ENCODE assay signal across 1 cellular context in the genomic region with DNA sequence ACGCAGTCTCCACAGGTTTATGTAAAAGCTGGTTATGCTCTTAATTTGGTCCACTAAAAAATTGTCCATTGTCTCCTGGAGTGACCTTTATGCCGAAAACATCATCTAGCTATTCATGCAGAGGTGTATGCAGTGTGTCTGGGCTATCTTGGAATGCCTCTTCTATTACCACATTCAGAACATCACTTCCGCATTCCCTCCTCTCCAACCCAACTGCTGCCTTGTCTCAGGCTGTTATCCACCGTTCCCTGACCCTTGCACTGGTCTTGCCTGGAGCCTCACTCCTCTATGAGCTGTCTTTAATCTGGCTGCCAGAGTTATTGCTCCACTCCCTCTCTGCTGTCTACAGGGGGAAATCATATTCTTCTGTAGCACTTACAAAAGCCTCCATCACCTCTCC.
TF ChIP-seq lines count a peak whose summit lies in the region.

No MANE protein-coding gene starts in this region.

TF ChIP-seq in HepG2, 621 proteins besides CTCF, POLR2A, EP300 and RAD21 (continued from another document and continues in another):
- TF ChIP-seq, protein P1, sequence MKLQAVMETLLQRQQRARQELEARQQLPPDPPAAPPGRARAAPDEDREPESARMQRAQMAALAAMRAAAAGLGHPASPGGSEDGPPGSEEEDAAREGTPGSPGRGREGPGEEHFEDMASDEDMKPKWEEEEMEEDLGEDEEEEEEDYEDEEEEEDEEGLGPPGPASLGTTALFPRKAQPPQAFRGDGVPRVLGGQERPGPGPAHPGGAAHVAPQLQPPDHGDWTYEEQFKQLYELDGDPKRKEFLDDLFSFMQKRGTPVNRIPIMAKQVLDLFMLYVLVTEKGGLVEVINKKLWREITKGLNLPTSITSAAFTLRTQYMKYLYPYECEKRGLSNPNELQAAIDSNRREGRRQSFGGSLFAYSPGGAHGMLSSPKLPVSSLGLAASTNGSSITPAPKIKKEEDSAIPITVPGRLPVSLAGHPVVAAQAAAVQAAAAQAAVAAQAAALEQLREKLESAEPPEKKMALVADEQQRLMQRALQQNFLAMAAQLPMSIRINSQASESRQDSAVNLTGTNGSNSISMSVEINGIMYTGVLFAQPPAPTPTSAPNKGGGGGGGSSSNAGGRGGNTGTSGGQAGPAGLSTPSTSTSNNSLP (IDR thresholded peaks at IDR 0.05; ENCODE audit: low read depth, low read length): no peak
- TF ChIP-seq ZNF549 (CRISPR knock-in tag; IDR thresholded peaks at IDR 0.05) (no peak), CEBPG (CRISPR knock-in tag; IDR thresholded peaks at IDR 0.05) (peak; percentile 74), ZNF614 (CRISPR knock-in tag; IDR thresholded peaks at IDR 0.05; ENCODE audit: borderline replicate concordance) (peak; percentile 66; the same call in 1 of the 2 replicates), ZFP1 (CRISPR knock-in tag; IDR thresholded peaks at IDR 0.05) (no peak), STAG1 (CRISPR knock-in tag; IDR thresholded peaks at IDR 0.05) (peak; percentile 40; the same call in 1 of the 2 replicates), AKAP8 (CRISPR knock-in tag; IDR thresholded peaks at IDR 0.05) (no peak), SOX13 (IDR thresholded peaks at IDR 0.05) (0 out of 2 replicates have a peak, but pooled peaks have one; percentile 13), SOX13 (CRISPR knock-in tag; conservative IDR thresholded peaks at IDR 0.05 in 1 of 2, IDR thresholded peaks at IDR 0.05 in 1 of 2) (peak in 1 of 2 experiments; percentile 77; a peak in 2 of 4 replicates), ZNF547 (CRISPR knock-in tag; IDR thresholded peaks at IDR 0.05) (no peak), ZFP82 (CRISPR knock-in tag; IDR thresholded peaks at IDR 0.05; ENCODE audit: borderline replicate concordance) (no peak), BCL6 (CRISPR knock-in tag; IDR thresholded peaks at IDR 0.05) (peak; percentile 56; the same call in 1 of the 2 replicates), ZNF367 (CRISPR knock-in tag; IDR thresholded peaks at IDR 0.05; ENCODE audit: borderline replicate concordance) (no peak), MXI1 (IDR thresholded peaks at IDR 0.05; ENCODE audit: borderline replicate concordance, low read depth, low read length) (no peak), KDM6A (CRISPR knock-in tag; IDR thresholded peaks at IDR 0.05; ENCODE audit: low read depth) (no peak), ZMYM3 (CRISPR knock-in tag; IDR thresholded peaks at IDR 0.05) (no peak; the same call in 1 of the 2 replicates), ZNF678 (CRISPR knock-in tag; IDR thresholded peaks at IDR 0.05) (no peak), CHD2 (IDR thresholded peaks at IDR 0.05; ENCODE audit: low read depth, low read length) (no peak), RFXAP (CRISPR knock-in tag; IDR thresholded peaks at IDR 0.05; ENCODE audit: borderline replicate concordance) (no peak), ZNF749 (CRISPR knock-in tag; IDR thresholded peaks at IDR 0.05; ENCODE audit: borderline replicate concordance) (no peak), KDM3A (CRISPR knock-in tag; IDR thresholded peaks at IDR 0.05; ENCODE audit: low read depth) (no peak), ZNF136 (CRISPR knock-in tag; IDR thresholded peaks at IDR 0.05; ENCODE audit: low read depth) (no peak), SMC3 (IDR thresholded peaks at IDR 0.05; ENCODE audit: low read length) (no peak), DMAP1 (CRISPR knock-in tag; IDR thresholded peaks at IDR 0.05) (no peak), ZC3H13 (CRISPR knock-in tag; IDR thresholded peaks at IDR 0.05) (no peak), U2AF2 (IDR thresholded peaks at IDR 0.05; ENCODE audit: low read depth, low read length) (no peak), MYC (CRISPR knock-in tag; IDR thresholded peaks at IDR 0.05; ENCODE audit: borderline replicate concordance) (0 out of 2 replicates have a peak, but pooled peaks have one; percentile 17), ZBTB7B (CRISPR knock-in tag; IDR thresholded peaks at IDR 0.05) (0 out of 2 replicates have a peak, but pooled peaks have one; percentile 38), ZFX (CRISPR knock-in tag; IDR thresholded peaks at IDR 0.05; ENCODE audit: low read depth) (no peak), ZNF468 (CRISPR knock-in tag; IDR thresholded peaks at IDR 0.05) (no peak), SOX6 (IDR thresholded peaks at IDR 0.05) (no peak), SOX6 (CRISPR knock-in tag; IDR thresholded peaks at IDR 0.05) (peak; percentile 79), CENPX (CRISPR knock-in tag; IDR thresholded peaks at IDR 0.05) (no peak)
- TF ChIP-seq, protein P2, sequence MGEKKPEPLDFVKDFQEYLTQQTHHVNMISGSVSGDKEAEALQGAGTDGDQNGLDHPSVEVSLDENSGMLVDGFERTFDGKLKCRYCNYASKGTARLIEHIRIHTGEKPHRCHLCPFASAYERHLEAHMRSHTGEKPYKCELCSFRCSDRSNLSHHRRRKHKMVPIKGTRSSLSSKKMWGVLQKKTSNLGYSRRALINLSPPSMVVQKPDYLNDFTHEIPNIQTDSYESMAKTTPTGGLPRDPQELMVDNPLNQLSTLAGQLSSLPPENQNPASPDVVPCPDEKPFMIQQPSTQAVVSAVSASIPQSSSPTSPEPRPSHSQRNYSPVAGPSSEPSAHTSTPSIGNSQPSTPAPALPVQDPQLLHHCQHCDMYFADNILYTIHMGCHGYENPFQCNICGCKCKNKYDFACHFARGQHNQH (CRISPR knock-in tag; IDR thresholded peaks at IDR 0.05): peak; percentile 75
- TF ChIP-seq, protein P3, sequence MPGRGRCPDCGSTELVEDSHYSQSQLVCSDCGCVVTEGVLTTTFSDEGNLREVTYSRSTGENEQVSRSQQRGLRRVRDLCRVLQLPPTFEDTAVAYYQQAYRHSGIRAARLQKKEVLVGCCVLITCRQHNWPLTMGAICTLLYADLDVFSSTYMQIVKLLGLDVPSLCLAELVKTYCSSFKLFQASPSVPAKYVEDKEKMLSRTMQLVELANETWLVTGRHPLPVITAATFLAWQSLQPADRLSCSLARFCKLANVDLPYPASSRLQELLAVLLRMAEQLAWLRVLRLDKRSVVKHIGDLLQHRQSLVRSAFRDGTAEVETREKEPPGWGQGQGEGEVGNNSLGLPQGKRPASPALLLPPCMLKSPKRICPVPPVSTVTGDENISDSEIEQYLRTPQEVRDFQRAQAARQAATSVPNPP (CRISPR knock-in tag; IDR thresholded peaks at IDR 0.05): no peak
- TF ChIP-seq, protein P4, sequence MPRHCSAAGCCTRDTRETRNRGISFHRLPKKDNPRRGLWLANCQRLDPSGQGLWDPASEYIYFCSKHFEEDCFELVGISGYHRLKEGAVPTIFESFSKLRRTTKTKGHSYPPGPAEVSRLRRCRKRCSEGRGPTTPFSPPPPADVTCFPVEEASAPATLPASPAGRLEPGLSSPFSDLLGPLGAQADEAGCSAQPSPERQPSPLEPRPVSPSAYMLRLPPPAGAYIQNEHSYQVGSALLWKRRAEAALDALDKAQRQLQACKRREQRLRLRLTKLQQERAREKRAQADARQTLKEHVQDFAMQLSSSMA (CRISPR knock-in tag; IDR thresholded peaks at IDR 0.05): no peak
- TF ChIP-seq, protein P5, sequence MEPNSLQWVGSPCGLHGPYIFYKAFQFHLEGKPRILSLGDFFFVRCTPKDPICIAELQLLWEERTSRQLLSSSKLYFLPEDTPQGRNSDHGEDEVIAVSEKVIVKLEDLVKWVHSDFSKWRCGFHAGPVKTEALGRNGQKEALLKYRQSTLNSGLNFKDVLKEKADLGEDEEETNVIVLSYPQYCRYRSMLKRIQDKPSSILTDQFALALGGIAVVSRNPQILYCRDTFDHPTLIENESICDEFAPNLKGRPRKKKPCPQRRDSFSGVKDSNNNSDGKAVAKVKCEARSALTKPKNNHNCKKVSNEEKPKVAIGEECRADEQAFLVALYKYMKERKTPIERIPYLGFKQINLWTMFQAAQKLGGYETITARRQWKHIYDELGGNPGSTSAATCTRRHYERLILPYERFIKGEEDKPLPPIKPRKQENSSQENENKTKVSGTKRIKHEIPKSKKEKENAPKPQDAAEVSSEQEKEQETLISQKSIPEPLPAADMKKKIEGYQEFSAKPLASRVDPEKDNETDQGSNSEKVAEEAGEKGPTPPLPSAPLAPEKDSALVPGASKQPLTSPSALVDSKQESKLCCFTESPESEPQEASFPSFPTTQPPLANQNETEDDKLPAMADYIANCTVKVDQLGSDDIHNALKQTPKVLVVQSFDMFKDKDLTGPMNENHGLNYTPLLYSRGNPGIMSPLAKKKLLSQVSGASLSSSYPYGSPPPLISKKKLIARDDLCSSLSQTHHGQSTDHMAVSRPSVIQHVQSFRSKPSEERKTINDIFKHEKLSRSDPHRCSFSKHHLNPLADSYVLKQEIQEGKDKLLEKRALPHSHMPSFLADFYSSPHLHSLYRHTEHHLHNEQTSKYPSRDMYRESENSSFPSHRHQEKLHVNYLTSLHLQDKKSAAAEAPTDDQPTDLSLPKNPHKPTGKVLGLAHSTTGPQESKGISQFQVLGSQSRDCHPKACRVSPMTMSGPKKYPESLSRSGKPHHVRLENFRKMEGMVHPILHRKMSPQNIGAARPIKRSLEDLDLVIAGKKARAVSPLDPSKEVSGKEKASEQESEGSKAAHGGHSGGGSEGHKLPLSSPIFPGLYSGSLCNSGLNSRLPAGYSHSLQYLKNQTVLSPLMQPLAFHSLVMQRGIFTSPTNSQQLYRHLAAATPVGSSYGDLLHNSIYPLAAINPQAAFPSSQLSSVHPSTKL (CRISPR knock-in tag; IDR thresholded peaks at IDR 0.05): peak; percentile 91
- TF ChIP-seq, protein P6, sequence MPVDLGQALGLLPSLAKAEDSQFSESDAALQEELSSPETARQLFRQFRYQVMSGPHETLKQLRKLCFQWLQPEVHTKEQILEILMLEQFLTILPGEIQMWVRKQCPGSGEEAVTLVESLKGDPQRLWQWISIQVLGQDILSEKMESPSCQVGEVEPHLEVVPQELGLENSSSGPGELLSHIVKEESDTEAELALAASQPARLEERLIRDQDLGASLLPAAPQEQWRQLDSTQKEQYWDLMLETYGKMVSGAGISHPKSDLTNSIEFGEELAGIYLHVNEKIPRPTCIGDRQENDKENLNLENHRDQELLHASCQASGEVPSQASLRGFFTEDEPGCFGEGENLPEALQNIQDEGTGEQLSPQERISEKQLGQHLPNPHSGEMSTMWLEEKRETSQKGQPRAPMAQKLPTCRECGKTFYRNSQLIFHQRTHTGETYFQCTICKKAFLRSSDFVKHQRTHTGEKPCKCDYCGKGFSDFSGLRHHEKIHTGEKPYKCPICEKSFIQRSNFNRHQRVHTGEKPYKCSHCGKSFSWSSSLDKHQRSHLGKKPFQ (CRISPR knock-in tag; IDR thresholded peaks at IDR 0.05; ENCODE audit: insufficient replicate concordance): no peak
- TF ChIP-seq, protein P7, sequence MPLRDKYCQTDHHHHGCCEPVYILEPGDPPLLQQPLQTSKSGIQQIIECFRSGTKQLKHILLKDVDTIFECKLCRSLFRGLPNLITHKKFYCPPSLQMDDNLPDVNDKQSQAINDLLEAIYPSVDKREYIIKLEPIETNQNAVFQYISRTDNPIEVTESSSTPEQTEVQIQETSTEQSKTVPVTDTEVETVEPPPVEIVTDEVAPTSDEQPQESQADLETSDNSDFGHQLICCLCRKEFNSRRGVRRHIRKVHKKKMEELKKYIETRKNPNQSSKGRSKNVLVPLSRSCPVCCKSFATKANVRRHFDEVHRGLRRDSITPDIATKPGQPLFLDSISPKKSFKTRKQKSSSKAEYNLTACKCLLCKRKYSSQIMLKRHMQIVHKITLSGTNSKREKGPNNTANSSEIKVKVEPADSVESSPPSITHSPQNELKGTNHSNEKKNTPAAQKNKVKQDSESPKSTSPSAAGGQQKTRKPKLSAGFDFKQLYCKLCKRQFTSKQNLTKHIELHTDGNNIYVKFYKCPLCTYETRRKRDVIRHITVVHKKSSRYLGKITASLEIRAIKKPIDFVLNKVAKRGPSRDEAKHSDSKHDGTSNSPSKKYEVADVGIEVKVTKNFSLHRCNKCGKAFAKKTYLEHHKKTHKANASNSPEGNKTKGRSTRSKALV (CRISPR knock-in tag; IDR thresholded peaks at IDR 0.05): peak; percentile 34; the same call in 1 of the 2 replicates
- TF ChIP-seq, protein P8, sequence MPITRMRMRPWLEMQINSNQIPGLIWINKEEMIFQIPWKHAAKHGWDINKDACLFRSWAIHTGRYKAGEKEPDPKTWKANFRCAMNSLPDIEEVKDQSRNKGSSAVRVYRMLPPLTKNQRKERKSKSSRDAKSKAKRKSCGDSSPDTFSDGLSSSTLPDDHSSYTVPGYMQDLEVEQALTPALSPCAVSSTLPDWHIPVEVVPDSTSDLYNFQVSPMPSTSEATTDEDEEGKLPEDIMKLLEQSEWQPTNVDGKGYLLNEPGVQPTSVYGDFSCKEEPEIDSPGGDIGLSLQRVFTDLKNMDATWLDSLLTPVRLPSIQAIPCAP (CRISPR knock-in tag; IDR thresholded peaks at IDR 0.05; ENCODE audit: low read depth): no peak
- TF ChIP-seq, protein P9, sequence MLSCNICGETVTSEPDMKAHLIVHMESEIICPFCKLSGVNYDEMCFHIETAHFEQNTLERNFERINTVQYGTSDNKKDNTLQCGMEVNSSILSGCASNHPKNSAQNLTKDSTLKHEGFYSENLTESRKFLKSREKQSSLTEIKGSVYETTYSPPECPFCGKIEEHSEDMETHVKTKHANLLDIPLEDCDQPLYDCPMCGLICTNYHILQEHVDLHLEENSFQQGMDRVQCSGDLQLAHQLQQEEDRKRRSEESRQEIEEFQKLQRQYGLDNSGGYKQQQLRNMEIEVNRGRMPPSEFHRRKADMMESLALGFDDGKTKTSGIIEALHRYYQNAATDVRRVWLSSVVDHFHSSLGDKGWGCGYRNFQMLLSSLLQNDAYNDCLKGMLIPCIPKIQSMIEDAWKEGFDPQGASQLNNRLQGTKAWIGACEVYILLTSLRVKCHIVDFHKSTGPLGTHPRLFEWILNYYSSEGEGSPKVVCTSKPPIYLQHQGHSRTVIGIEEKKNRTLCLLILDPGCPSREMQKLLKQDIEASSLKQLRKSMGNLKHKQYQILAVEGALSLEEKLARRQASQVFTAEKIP (CRISPR knock-in tag; IDR thresholded peaks at IDR 0.05; ENCODE audit: borderline replicate concordance): no peak
- TF ChIP-seq, protein P10, sequence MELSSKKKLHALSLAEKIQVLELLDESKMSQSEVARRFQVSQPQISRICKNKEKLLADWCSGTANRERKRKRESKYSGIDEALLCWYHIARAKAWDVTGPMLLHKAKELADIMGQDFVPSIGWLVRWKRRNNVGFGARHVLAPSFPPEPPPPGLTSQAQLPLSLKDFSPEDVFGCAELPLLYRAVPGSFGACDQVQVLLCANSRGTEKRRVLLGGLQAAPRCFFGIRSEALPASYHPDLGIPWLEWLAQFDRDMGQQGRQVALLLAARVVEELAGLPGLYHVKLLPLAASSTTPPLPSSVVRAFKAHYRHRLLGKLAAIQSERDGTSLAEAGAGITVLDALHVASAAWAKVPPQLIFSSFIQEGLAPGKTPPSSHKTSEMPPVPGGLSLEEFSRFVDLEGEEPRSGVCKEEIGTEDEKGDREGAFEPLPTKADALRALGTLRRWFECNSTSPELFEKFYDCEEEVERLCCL (CRISPR knock-in tag; IDR thresholded peaks at IDR 0.05; ENCODE audit: borderline replicate concordance): no peak
